In genomic region chr3:147120029-147120428, GRCh38 we compare ENCODE assay signal across 10 cellular contexts.
DNase-seq lines count a peak whose midpoint lies in the region; ATAC-seq and TF ChIP-seq lines count a peak whose summit lies in the region.
"Had no signal": no experiment of that assay in that cellular context is flagged by ENCODE, and none has a peak within 500 bp of the region (broad histone marks: within the 10 kb centered on the region; RNA-seq: fewer than 3 reads in every experiment).

No MANE protein-coding gene starts in this region.

- no peak overlapping the region for H3K4me2 ChIP-seq in PC-3 (ENCODE audit: low read length)

- DNase-seq in heart right ventricle (no peak), heart left ventricle (no peak), PC-3 (peak; percentile 40), fibroblast of the aortic adventitia (ENCODE audit: low read depth) (peak; percentile 59), SKM-1 treated with dmso at 0.1 percent for 144 hours (lab: John Stamatoyannopoulos, UW; ENCODE audit: unreplicated experiment) (no peak), NCI-H2196 treated with DMSO at 0.1 percent for 48 hours (lab: John Stamatoyannopoulos, UW; ENCODE audit: unreplicated experiment) (no peak)
- no peak for DNase-seq in activated CD4-positive, alpha-beta T cell treated with anti-CD3 and anti-CD28 coated beads for 36 hours

- no peak overlapping the region for H3K9ac ChIP-seq in PC-3 (ENCODE audit: low read length)

- POLR2A ChIA-PET in PC-3 (lab: Charles Lee; ENCODE audit: unreplicated experiment): no interaction called here
- POLR2A ChIA-PET in activated CD4-positive, alpha-beta T cell treated with anti-CD3 and anti-CD28 coated beads for 36 hours (lab: Charles Lee): no interaction called here

- H3K27me3 Mint-ChIP-seq in activated T-helper 17 cell treated with anti-CD3 and anti-CD28 coated beads, Interleukin-2, amount 50 U/mL, for 72 hours: no peaks in the 10 kb centered on the region
- H3K27me3 Mint-ChIP-seq in activated CD4-positive, alpha-beta T cell treated with anti-CD3 and anti-CD28 coated beads for 36 hours: no peaks in the 10 kb centered on the region

- TF ChIP-seq CTCF in heart right ventricle (IDR thresholded peaks at IDR 0.05): peak in 7 of 9 donors; percentile 17 to 45 (median 29)
- peak in 6 of 12 donors; percentile 19 to 42 (median 40) for TF ChIP-seq CTCF in heart left ventricle (IDR thresholded peaks at IDR 0.05)
- TF ChIP-seq CTCF in PC-3 (conservative IDR thresholded peaks at IDR 0.05; ENCODE audit: low read depth, low read length): peak; percentile 70
- peak; percentile 67 for TF ChIP-seq CTCF in fibroblast of the aortic adventitia (IDR thresholded peaks at IDR 0.05; ENCODE audit: insufficient read depth, low read length)

- H3K27ac ChIP-seq in heart right ventricle (no peak overlapping the region), heart left ventricle (no peak overlapping the region), PC-3 (ENCODE audit: low read length) (no peak overlapping the region)

- no peak for ATAC-seq in heart right ventricle
- no peak for ATAC-seq in heart left ventricle
- ATAC-seq in PC-3: no peak
- ATAC-seq in activated T-helper 17 cell treated with anti-CD3 and anti-CD28 coated beads, Interleukin-2, amount 50 U/mL, for 72 hours (replicated peaks): no peak
- no peak for ATAC-seq in activated CD4-positive, alpha-beta T cell treated with anti-CD3 and anti-CD28 coated beads for 36 hours
- ATAC-seq: Right ventricle myocardium inferior; stimulated activated effector memory CD8-positive, alpha-beta T cell treated with anti-CD3 and anti-CD28 coated beads, Interleukin-12 subunit alpha, Interleukin-12 subunit beta, amount 100 ng/mL, for 72 hours had no signal

- H3K4me3 ChIP-seq in heart right ventricle (no peak overlapping the region), heart left ventricle (no peak overlapping the region), PC-3 (ENCODE audit: low read length) (no peak overlapping the region), fibroblast of the aortic adventitia (ENCODE audit: low read depth, low read length) (no peak overlapping the region)

- H3K9me2 ChIP-seq in PC-3 (replicated peaks; ENCODE audit: low read length): no peaks in the 10 kb centered on the region

- H3K36me3 ChIP-seq in heart right ventricle (no peaks in the 10 kb centered on the region), heart left ventricle (no peaks in the 10 kb centered on the region), PC-3 (ENCODE audit: low read depth, low read length) (no peaks in the 10 kb centered on the region)

- H3K9me3 ChIP-seq in heart right ventricle (peaks cover 0 to 5% (median 0%) of the 10 kb centered on the region in 11 donors), heart left ventricle (no peaks in the 10 kb centered on the region), PC-3 (ENCODE audit: low read length) (no peaks in the 10 kb centered on the region)

- H3K4me3 Mint-ChIP-seq in activated T-helper 17 cell treated with anti-CD3 and anti-CD28 coated beads, Interleukin-2, amount 50 U/mL, for 72 hours: no peak overlapping the region
- H3K4me3 Mint-ChIP-seq in activated CD4-positive, alpha-beta T cell treated with anti-CD3 and anti-CD28 coated beads for 36 hours: no peak overlapping the region
- H3K4me3 Mint-ChIP-seq: stimulated activated effector memory CD8-positive, alpha-beta T cell treated with anti-CD3 and anti-CD28 coated beads, Interleukin-12 subunit alpha, Interleukin-12 subunit beta, amount 100 ng/mL, for 72 hours had no signal

- no peaks in the 10 kb centered on the region for H3K36me3 Mint-ChIP-seq in activated T-helper 17 cell treated with anti-CD3 and anti-CD28 coated beads, Interleukin-2, amount 50 U/mL, for 72 hours (ENCODE audit: low read depth)
- H3K36me3 Mint-ChIP-seq in activated CD4-positive, alpha-beta T cell treated with anti-CD3 and anti-CD28 coated beads for 36 hours (ENCODE audit: low read depth): no peaks in the 10 kb centered on the region
- H3K36me3 Mint-ChIP-seq: stimulated activated effector memory CD8-positive, alpha-beta T cell treated with anti-CD3 and anti-CD28 coated beads, Interleukin-12 subunit alpha, Interleukin-12 subunit beta, amount 100 ng/mL, for 72 hours had no signal

- H3K27ac Mint-ChIP-seq in activated T-helper 17 cell treated with anti-CD3 and anti-CD28 coated beads, Interleukin-2, amount 50 U/mL, for 72 hours: no peak overlapping the region
- H3K27ac Mint-ChIP-seq in activated CD4-positive, alpha-beta T cell treated with anti-CD3 and anti-CD28 coated beads for 36 hours: no peak overlapping the region
- H3K27ac Mint-ChIP-seq: stimulated activated effector memory CD8-positive, alpha-beta T cell treated with anti-CD3 and anti-CD28 coated beads, Interleukin-12 subunit alpha, Interleukin-12 subunit beta, amount 100 ng/mL, for 72 hours had no signal

- no peaks in the 10 kb centered on the region for H3F3A ChIP-seq in PC-3 (ENCODE audit: low read length, unreplicated experiment)

- CTCF ChIA-PET in PC-3 (lab: Charles Lee): interaction anchor here (0.7 kb wide), 1 partner anchor 175 kb away, joined by 3 read pairs; no protein-coding TSS in a partner anchor
- CTCF ChIA-PET in activated CD4-positive, alpha-beta T cell treated with anti-CD3 and anti-CD28 coated beads for 36 hours (lab: Charles Lee): no interaction called here

- no peaks in the 10 kb centered on the region for H3K79me2 ChIP-seq in PC-3 (ENCODE audit: low read length)

- intact Hi-C loops in heart right ventricle (cut with DNase I): no loop called here
- intact Hi-C loops in heart left ventricle (cut with DNase I): loop anchor here in 1 of 10 donors (10.0 kb wide), 1 partner anchor 955 kb away; no protein-coding TSS in a partner anchor
- intact Hi-C loops in PC-3 (cut with micrococcal nuclease): loop anchor here (1.0 to 5.0 kb wide), 2 partner anchors 71 to 957 kb away; no protein-coding TSS in a partner anchor
- intact Hi-C loops in activated CD4-positive, alpha-beta T cell treated with anti-CD3 and anti-CD28 coated beads for 36 hours (cut with DNase I, micrococcal nuclease): no loop called here

- no peak overlapping the region for H2AFZ ChIP-seq in PC-3 (ENCODE audit: low read length)

- H3K4me1 ChIP-seq in heart right ventricle (no peaks in the 10 kb centered on the region), heart left ventricle (no peaks in the 10 kb centered on the region), PC-3 (ENCODE audit: insufficient read depth, low read length) (no peaks in the 10 kb centered on the region)

- H4K20me1 ChIP-seq in PC-3 (ENCODE audit: low read length): no peaks in the 10 kb centered on the region

- no peaks in the 10 kb centered on the region for H3K9me3 Mint-ChIP-seq in activated T-helper 17 cell treated with anti-CD3 and anti-CD28 coated beads, Interleukin-2, amount 50 U/mL, for 72 hours
- H3K9me3 Mint-ChIP-seq in activated CD4-positive, alpha-beta T cell treated with anti-CD3 and anti-CD28 coated beads for 36 hours (ENCODE audit: low read depth): no peaks in the 10 kb centered on the region

- 27 to 35% methylated on average over 4 of the region's 4 CpGs for WGBS in heart right ventricle, 2 donors
- WGBS in heart left ventricle, 4 donors: 21 to 32% (median 28%) methylated on average over 4 of the region's 4 CpGs

- H3K27me3 ChIP-seq in heart right ventricle (no peaks in the 10 kb centered on the region), heart left ventricle (no peaks in the 10 kb centered on the region), PC-3 (ENCODE audit: low read length) (0 out of 2 replicates have a peak, but pooled peaks cover 5% of the 10 kb centered on the region)

- TF ChIP-seq POLR2A in heart left ventricle (IDR thresholded peaks at IDR 0.05): no peak

- no peaks in the 10 kb centered on the region for H3K4me1 Mint-ChIP-seq in activated T-helper 17 cell treated with anti-CD3 and anti-CD28 coated beads, Interleukin-2, amount 50 U/mL, for 72 hours
- H3K4me1 Mint-ChIP-seq in activated CD4-positive, alpha-beta T cell treated with anti-CD3 and anti-CD28 coated beads for 36 hours: no peaks in the 10 kb centered on the region
- H3K4me1 Mint-ChIP-seq: stimulated activated effector memory CD8-positive, alpha-beta T cell treated with anti-CD3 and anti-CD28 coated beads, Interleukin-12 subunit alpha, Interleukin-12 subunit beta, amount 100 ng/mL, for 72 hours had no signal

- BruUV-seq in PC-3 (replicated peaks; lab: Mats Ljungman, UMichigan): no TSS peak

Comparison
In these comparisons a context has a peak if more than half of its experiments do, and no peak if none do; other contexts are left out.
1. DNase-seq: peak in PC-3 (single experiment) and fibroblast of the aortic adventitia (single experiment); none in heart right ventricle (0 of 2), heart left ventricle (0 of 5), SKM-1 treated with dmso at 0.1 percent for 144 hours (single experiment), NCI-H2196 treated with DMSO at 0.1 percent for 48 hours (single experiment) and activated CD4-positive, alpha-beta T cell treated with anti-CD3 and anti-CD28 coated beads for 36 hours (single experiment).